22 cellular contexts compared by ENCODE assay signal in the genomic region with DNA sequence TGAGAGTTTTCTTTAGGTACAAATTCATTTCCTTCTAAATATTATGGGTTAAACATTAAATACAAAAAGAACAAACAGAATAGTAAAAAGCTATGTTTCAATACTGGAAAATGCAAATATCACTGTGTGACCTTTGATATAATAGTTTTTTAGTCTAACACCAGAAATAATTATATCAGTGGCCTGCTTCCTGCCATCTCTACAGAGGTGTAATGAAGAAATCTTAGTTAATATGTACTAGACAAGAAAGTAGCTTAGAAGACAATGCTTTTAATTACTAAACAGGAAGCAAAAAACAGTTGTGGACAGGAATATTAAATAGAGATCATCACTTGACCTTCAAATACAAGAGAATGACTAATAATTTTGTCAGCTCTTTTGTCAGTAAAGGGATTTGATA. TPM values are rescaled to one million over a fixed set of nuclear protein-coding genes. Genes with fewer than 3 reads are reported as not detected.
DNase-seq lines count a peak whose midpoint lies in the region; ATAC-seq and TF ChIP-seq lines count a peak whose summit lies in the region.
"Had no signal": no experiment of that assay in that cellular context is flagged by ENCODE, and none has a peak within 500 bp of the region (broad histone marks: within the 10 kb centered on the region; RNA-seq: fewer than 3 reads in every experiment).

No MANE protein-coding gene starts in this region.

- intact Hi-C loops in left ventricle myocardium inferior (cut with micrococcal nuclease): no loop called here

- no peaks in the 10 kb centered on the region for H3K4me1 ChIP-seq in left ventricle myocardium inferior
- H3K4me1 ChIP-seq: vagina had no signal

- ATAC-seq in GM18511 (IDR thresholded peaks at IDR 0.05; ENCODE audit: unreplicated experiment) (peak; percentile 95), GM19455 (IDR thresholded peaks at IDR 0.05; ENCODE audit: unreplicated experiment) (peak; percentile 60), HG02938 (IDR thresholded peaks at IDR 0.05; ENCODE audit: unreplicated experiment) (peak; percentile 92), HG03520 (IDR thresholded peaks at IDR 0.05; ENCODE audit: unreplicated experiment) (peak; percentile 84)
- ATAC-seq: HCT116; HepG2; left lobe of liver; naive thymus-derived CD8-positive, alpha-beta T cell; Panc1 had no signal

- no peaks in the 10 kb centered on the region for H3K27me3 ChIP-seq in left ventricle myocardium inferior (ENCODE audit: low read depth)
- H3K27me3 ChIP-seq: vagina had no signal

- H3K27ac ChIP-seq in left ventricle myocardium inferior (replicated peaks): no peak overlapping the region
- H3K27ac ChIP-seq: vagina had no signal

- H3K9me3 ChIP-seq in left ventricle myocardium inferior (replicated peaks): no peaks in the 10 kb centered on the region
- H3K9me3 ChIP-seq: vagina had no signal

- H3K4me3 ChIP-seq in left ventricle myocardium inferior: no peak overlapping the region
- H3K4me3 ChIP-seq: vagina had no signal

- H3K36me3 ChIP-seq in left ventricle myocardium inferior: no peaks in the 10 kb centered on the region
- H3K36me3 ChIP-seq: vagina had no signal

- no peak for DNase-seq in HCEC 1CT
- DNase-seq in DMS153 treated with DMSO at 0.1 percent for 48 hours (lab: John Stamatoyannopoulos, UW; ENCODE audit: unreplicated experiment): no peak
- DNase-seq in left ventricle myocardium inferior: no peak
- no peak for DNase-seq in SHP77 (lab: John Stamatoyannopoulos, UW)
- DNase-seq: AML-193; erythroblast; naive thymus-derived CD8-positive, alpha-beta T cell; NCI-H1048; NCI-H446; retina; stimulated activated CD4-positive, alpha-beta T cell treated with anti-CD3 and anti-CD28 coated beads, Interleukin-4, amount 100 ng/mL, for 24 hours; stimulated activated naive CD4-positive, alpha-beta T cell treated with Interleukin-2 at 50 U/mL for 16 hours; T-helper 1 cell had no signal

- no peak for TF ChIP-seq CTCF in left ventricle myocardium inferior (IDR thresholded peaks at IDR 0.05; ENCODE audit: borderline replicate concordance)

RNA-seq across cellular contexts. Expression of gene LRRN3, which starts 47.4 kb away (rescaled TPM):
- total RNA-seq in left ventricle myocardium inferior: 7.4 TPM
